In genomic region chr3:18672561-18672960, GRCh38 we compare ENCODE assay signal across 21 cellular contexts.
DNase-seq lines count a peak whose midpoint lies in the region; ATAC-seq and TF ChIP-seq lines count a peak whose summit lies in the region.
"Had no signal": no experiment of that assay in that cellular context is flagged by ENCODE, and none has a peak within 500 bp of the region (broad histone marks: within the 10 kb centered on the region; RNA-seq: fewer than 3 reads in every experiment).

No MANE protein-coding gene starts in this region.

- peaks cover 16% of the 10 kb centered on the region for H3K9me3 Mint-ChIP-seq in natural killer cell treated with Interleukin-12 subunit alpha and Interleukin-12 subunit beta and Interleukin-15 and Interleukin-18, amount 100 ng/mL, for 72 hours
- H3K9me3 Mint-ChIP-seq in natural killer cell: peaks cover 0 to 2% of the 10 kb centered on the region in 2 donors

- no peak for ATAC-seq in natural killer cell treated with Interleukin-12 subunit alpha and Interleukin-12 subunit beta and Interleukin-15 and Interleukin-18, amount 100 ng/mL, for 72 hours
- ATAC-seq in natural killer cell: no peak
- peak; percentile 54 for ATAC-seq in GM21447 (IDR thresholded peaks at IDR 0.05; ENCODE audit: unreplicated experiment)
- ATAC-seq in GM18517 (IDR thresholded peaks at IDR 0.05; ENCODE audit: unreplicated experiment): no peak
- ATAC-seq in HG03342 (IDR thresholded peaks at IDR 0.05; ENCODE audit: unreplicated experiment): no peak
- ATAC-seq: activated CD8-positive, alpha-beta T cell treated with anti-CD3 and anti-CD28 coated beads for 36 hours; psoas muscle had no signal

- peak overlapping the region; percentile 63 for H3K4me3 Mint-ChIP-seq in natural killer cell treated with Interleukin-12 subunit alpha and Interleukin-12 subunit beta and Interleukin-15 and Interleukin-18, amount 100 ng/mL, for 72 hours
- no peak overlapping the region for H3K4me3 Mint-ChIP-seq in natural killer cell
- H3K4me3 Mint-ChIP-seq: activated CD8-positive, alpha-beta T cell treated with anti-CD3 and anti-CD28 coated beads for 36 hours; endodermal cell had no signal

- H3K4me2 ChIP-seq in OCI-LY7 (ENCODE audit: low read length) (0 out of 2 replicates have a peak overlapping the region, but pooled peaks have one; percentile 16), trophoblast cell (ENCODE audit: low read length) (no peak overlapping the region)

- H3K9ac ChIP-seq in trophoblast cell (ENCODE audit: low read length): no peak overlapping the region

- H3K79me2 ChIP-seq in OCI-LY7 (ENCODE audit: insufficient read depth, low read depth, low read length) (no peaks in the 10 kb centered on the region), trophoblast cell (ENCODE audit: control insufficient read depth, insufficient read depth, low read length, poor library complexity) (no peaks in the 10 kb centered on the region)

- H4K12ac ChIP-seq in trophoblast cell (ENCODE audit: low read depth, low read length): no peak overlapping the region

- no peaks in the 10 kb centered on the region for H3K79me1 ChIP-seq in trophoblast cell (ENCODE audit: low read length)

- H3K27me3 Mint-ChIP-seq in natural killer cell treated with Interleukin-12 subunit alpha and Interleukin-12 subunit beta and Interleukin-15 and Interleukin-18, amount 100 ng/mL, for 72 hours: no peaks in the 10 kb centered on the region
- no peaks in the 10 kb centered on the region for H3K27me3 Mint-ChIP-seq in natural killer cell (ENCODE audit: low read depth in 2 of 2)
- H3K27me3 Mint-ChIP-seq: activated CD8-positive, alpha-beta T cell treated with anti-CD3 and anti-CD28 coated beads for 36 hours had no signal

- H3K36me3 ChIP-seq in OCI-LY7 (ENCODE audit: insufficient read depth, low read length) (no peaks in the 10 kb centered on the region), trophoblast cell (ENCODE audit: control insufficient read depth in 1 of 2, insufficient read depth in 2 of 2, low read length in 2 of 2) (no peaks in the 10 kb centered on the region)
- H3K36me3 ChIP-seq: breast epithelium, Peyer's patch, suprapubic skin had no signal

- no peak overlapping the region for H3K18ac ChIP-seq in trophoblast cell (ENCODE audit: low read length)

- no peak overlapping the region for H2BK120ac ChIP-seq in trophoblast cell (ENCODE audit: insufficient read depth, low read length, poor library complexity)

- TF ChIP-seq CTCF in natural killer cell (IDR thresholded peaks at IDR 0.05) (no peak), OCI-LY7 (conservative IDR thresholded peaks at IDR 0.05; ENCODE audit: low read length) (no peak)

- H3K27ac ChIP-seq in OCI-LY7 (ENCODE audit: low read depth, low read length, poor library complexity, severe bottlenecking): no peak overlapping the region
- no peak overlapping the region for H3K27ac ChIP-seq in trophoblast cell (ENCODE audit: low read depth, low read length)
- H3K27ac ChIP-seq: breast epithelium, Peyer's patch, psoas muscle, suprapubic skin, VCaP had no signal

- no peak overlapping the region for H2BK12ac ChIP-seq in trophoblast cell (ENCODE audit: low read length)

- POLR2A ChIA-PET in OCI-LY7 (lab: Charles Lee): no interaction called here

- H3K4me1 Mint-ChIP-seq in natural killer cell treated with Interleukin-12 subunit alpha and Interleukin-12 subunit beta and Interleukin-15 and Interleukin-18, amount 100 ng/mL, for 72 hours (ENCODE audit: low read depth in 2 of 2): peaks cover 52 to 55% of the 10 kb centered on the region in 2 donors
- peaks cover 12 to 18% of the 10 kb centered on the region in 2 donors for H3K4me1 Mint-ChIP-seq in natural killer cell

- peaks cover 24% of the 10 kb centered on the region for H3K36me3 Mint-ChIP-seq in natural killer cell treated with Interleukin-12 subunit alpha and Interleukin-12 subunit beta and Interleukin-15 and Interleukin-18, amount 100 ng/mL, for 72 hours
- H3K36me3 Mint-ChIP-seq in natural killer cell: peaks cover 3% of the 10 kb centered on the region

- H2AFZ ChIP-seq in OCI-LY7 (ENCODE audit: low read length) (no peak overlapping the region), trophoblast cell (ENCODE audit: insufficient read depth, low read length, poor library complexity) (no peak overlapping the region)

- no peak for DNase-seq in natural killer cell treated with Interleukin-12 subunit alpha and Interleukin-12 subunit beta and Interleukin-15 and Interleukin-18, amount 100 ng/mL, for 72 hours (ENCODE audit: low spot score)
- DNase-seq in natural killer cell (no peak), OCI-LY7 (ENCODE audit: low spot score) (no peak), trophoblast cell (no peak)
- DNase-seq: activated CD8-positive, alpha-beta T cell treated with anti-CD3 and anti-CD28 coated beads for 36 hours; amniotic stem cell; DMS79; endodermal cell; KBM-7; NCI-H146; NCI-H510A; NK-92 treated with Interleukin-12 subunit alpha and Interleukin-12 subunit beta, amount 100 ng/mL, for 24 hours; Peyer's patch; psoas muscle had no signal

- BruUV-seq in OCI-LY7 (replicated peaks; lab: Mats Ljungman, UMichigan): no TSS peak

- H3K4me1 ChIP-seq in OCI-LY7 (ENCODE audit: insufficient read depth, low read length, poor library complexity, severe bottlenecking): no peaks in the 10 kb centered on the region
- no peaks in the 10 kb centered on the region for H3K4me1 ChIP-seq in trophoblast cell (ENCODE audit: control insufficient read depth in 1 of 2, insufficient read depth in 2 of 2, low read length in 2 of 2)
- H3K4me1 ChIP-seq: breast epithelium, Peyer's patch, psoas muscle, suprapubic skin had no signal

- peak overlapping the region; percentile 79 to 93 for H3K27ac Mint-ChIP-seq in natural killer cell treated with Interleukin-12 subunit alpha and Interleukin-12 subunit beta and Interleukin-15 and Interleukin-18, amount 100 ng/mL, for 72 hours
- H3K27ac Mint-ChIP-seq in natural killer cell: no peak overlapping the region
- H3K27ac Mint-ChIP-seq: activated CD8-positive, alpha-beta T cell treated with anti-CD3 and anti-CD28 coated beads for 36 hours; endodermal cell had no signal

- CTCF ChIA-PET in OCI-LY7 (lab: Charles Lee; ENCODE audit: unreplicated experiment): no interaction called here

- H2BK5ac ChIP-seq in trophoblast cell (ENCODE audit: low read depth, low read length, poor library complexity): no peak overlapping the region

- no peak overlapping the region for H3K4ac ChIP-seq in trophoblast cell (ENCODE audit: low read depth, low read length)

- H2AK5ac ChIP-seq in trophoblast cell (ENCODE audit: low read length): no peak overlapping the region

- WGBS in trophoblast cell (ENCODE audit: extremely low coverage, insufficient coverage, insufficient read length): no CpG with 5 or more reads among the region's 3 CpGs

- no peaks in the 10 kb centered on the region for H3K27me3 ChIP-seq in trophoblast cell (ENCODE audit: insufficient read depth, low read length)
- H3K27me3 ChIP-seq: breast epithelium, Peyer's patch, suprapubic skin had no signal

- H3K9me3 ChIP-seq in OCI-LY7 (ENCODE audit: low read length): no peaks in the 10 kb centered on the region
- H3K9me3 ChIP-seq in trophoblast cell (ENCODE audit: insufficient read depth, low read depth, low read length): no peaks in the 10 kb centered on the region
- H3K9me3 ChIP-seq: breast epithelium, Peyer's patch, psoas muscle, suprapubic skin had no signal

- no peak overlapping the region for H4K91ac ChIP-seq in trophoblast cell (ENCODE audit: low read depth, low read length)

- H3K4me3 ChIP-seq in OCI-LY7 (ENCODE audit: low read depth, low read length, poor library complexity, severe bottlenecking) (no peak overlapping the region), trophoblast cell (ENCODE audit: low read depth, low read length) (no peak overlapping the region)
- H3K4me3 ChIP-seq: breast epithelium, lung, Peyer's patch, psoas muscle, suprapubic skin had no signal

- H4K8ac ChIP-seq in trophoblast cell (ENCODE audit: low read depth, low read length): no peak overlapping the region

- no peaks in the 10 kb centered on the region for H4K20me1 ChIP-seq in OCI-LY7 (ENCODE audit: insufficient read depth, low read length)

- H3K23ac ChIP-seq in trophoblast cell (ENCODE audit: low read length): no peak overlapping the region

- H3K14ac ChIP-seq in trophoblast cell (ENCODE audit: low read length): no peak overlapping the region

- intact Hi-C loops in natural killer cell (cut with micrococcal nuclease) (no loop called here), OCI-LY7 (cut with micrococcal nuclease; ENCODE audit: unreplicated experiment) (no loop called here)

- no peaks in the 10 kb centered on the region for H3K9me2 ChIP-seq in OCI-LY7 (ENCODE audit: insufficient read depth, low read length)

Comparison
In these comparisons a context has a peak if more than half of its experiments do, and no peak if none do; other contexts are left out.
1. H3K27ac Mint-ChIP-seq: peak in natural killer cell treated with Interleukin-12 subunit alpha and Interleukin-12 subunit beta and Interleukin-15 and Interleukin-18, amount 100 ng/mL, for 72 hours (2 of 2); none in natural killer cell (0 of 2).